In genomic region chr9:127650511-127650910, GRCh38 we compare ENCODE assay signal across 32 cellular contexts. TPM values are rescaled to one million over a fixed set of nuclear protein-coding genes. Genes with fewer than 3 reads are reported as not detected.
"Had no signal": no experiment of that assay in that cellular context is flagged by ENCODE, and none has a peak within 500 bp of the region (broad histone marks: within the 10 kb centered on the region; RNA-seq: fewer than 3 reads in every experiment).

No MANE protein-coding gene starts in this region.

- H3K27me3 Mint-ChIP-seq: activated CD4-positive, alpha-beta memory T cell treated with anti-CD3 and anti-CD28 coated beads, Interleukin-2, amount 10 ng/mL, durations not matched to agents 7 days and 5 days; activated T-cell treated with anti-CD3 and anti-CD28 coated beads, Interleukin-2, amount 50 U/mL, for 24 hours; dendritic cell treated with granulocyte-macrophage colony-stimulating factor and Interleukin-4, amounts not matched to agents 40 ng/mL and 50 ng/mL, for 4 days; progenitor cell of endocrine pancreas; stimulated activated memory B cell treated with anti-CD40 and anti-IgM and Interleukin-4, amounts not matched to agents 10 μg/mL and 1 μg/mL and 100 μg/mL, for 72 hours; stimulated activated naive CD8-positive, alpha-beta T cell treated with anti-CD3 and anti-CD28 coated beads, Interleukin-15, amount 100 ng/mL, for 72 hours had no signal

- FAIRE-seq: bronchial epithelial cell, frontal cortex had no signal

- H2AFZ ChIP-seq: hepatocyte had no signal

- H3K9me3 ChIP-seq: ovary, right lobe of liver had no signal

- H3K9me3 Mint-ChIP-seq: activated CD4-positive, alpha-beta memory T cell treated with anti-CD3 and anti-CD28 coated beads, Interleukin-2, amount 10 ng/mL, durations not matched to agents 7 days and 5 days; activated CD4-positive, alpha-beta T cell treated with anti-CD3 and anti-CD28 coated beads, Interleukin-2, amount 10 ng/mL, durations not matched to agents 7 days and 5 days; activated naive CD4-positive, alpha-beta T cell treated with anti-CD3 and anti-CD28 coated beads, Interleukin-2, amount 50 U/mL, for 72 hours; activated T-cell treated with anti-CD3 and anti-CD28 coated beads, Interleukin-2, amount 50 U/mL, for 24 hours; activated T-helper 2 cell treated with anti-CD3 and anti-CD28 coated beads, Interferon-gamma antibody, Interleukin-2, Interleukin-4, amounts not matched to agents 10 μg/mL and 5 μg/mL and 100 μg/mL, durations not matched to agents 14 hours and 24 hours and 36 hours; central memory CD8-positive, alpha-beta T cell; dendritic cell treated with granulocyte-macrophage colony-stimulating factor and Interleukin-4, amounts not matched to agents 40 ng/mL and 50 ng/mL, for 4 days; endodermal cell; mesothelial cell of epicardium; naive B cell; stimulated activated memory B cell treated with anti-CD40 and anti-IgM and Interleukin-4, amounts not matched to agents 10 μg/mL and 1 μg/mL and 100 μg/mL, for 72 hours; stimulated activated naive CD8-positive, alpha-beta T cell treated with anti-CD3 and anti-CD28 coated beads, Interleukin-15, amount 100 ng/mL, for 72 hours had no signal

- H3K4me1 Mint-ChIP-seq: activated CD4-positive, alpha-beta memory T cell treated with anti-CD3 and anti-CD28 coated beads, Interleukin-2, amount 10 ng/mL, durations not matched to agents 7 days and 5 days; activated CD4-positive, alpha-beta T cell treated with anti-CD3 and anti-CD28 coated beads, Interleukin-2, amount 10 ng/mL, durations not matched to agents 7 days and 5 days; central memory CD8-positive, alpha-beta T cell; naive B cell; stimulated activated memory B cell treated with anti-CD40 and anti-IgM and Interleukin-4, amounts not matched to agents 10 μg/mL and 1 μg/mL and 100 μg/mL, for 72 hours; stimulated activated naive CD8-positive, alpha-beta T cell treated with anti-CD3 and anti-CD28 coated beads, Interleukin-15, amount 100 ng/mL, for 72 hours had no signal

- H3K27me3 ChIP-seq: hepatocyte, ovary, right lobe of liver had no signal

- ATAC-seq: activated naive CD4-positive, alpha-beta T cell treated with anti-CD3 and anti-CD28 coated beads, Interleukin-2, amount 50 U/mL, for 72 hours; esophagus mucosa; left ventricle myocardium superior; right lobe of liver; stimulated activated memory B cell treated with anti-CD40 and anti-IgM and Interleukin-4, amounts not matched to agents 10 μg/mL and 1 μg/mL and 100 μg/mL, for 72 hours; stimulated activated naive CD8-positive, alpha-beta T cell treated with anti-CD3 and anti-CD28 coated beads, Interleukin-15, amount 100 ng/mL, for 72 hours; T-helper 17 cell had no signal

- H3K4me3 Mint-ChIP-seq: activated CD4-positive, alpha-beta memory T cell treated with anti-CD3 and anti-CD28 coated beads, Interleukin-2, amount 10 ng/mL, durations not matched to agents 7 days and 5 days; activated CD4-positive, alpha-beta T cell treated with anti-CD3 and anti-CD28 coated beads, Interleukin-2, amount 10 ng/mL, durations not matched to agents 7 days and 5 days; activated T-cell treated with anti-CD3 and anti-CD28 coated beads, Interleukin-2, amount 50 U/mL, for 24 hours; central memory CD8-positive, alpha-beta T cell; dendritic cell treated with granulocyte-macrophage colony-stimulating factor and Interleukin-4, amounts not matched to agents 40 ng/mL and 50 ng/mL, for 4 days; endodermal cell; mesothelial cell of epicardium; naive B cell; stimulated activated memory B cell treated with anti-CD40 and anti-IgM and Interleukin-4, amounts not matched to agents 10 μg/mL and 1 μg/mL and 100 μg/mL, for 72 hours; stimulated activated naive CD8-positive, alpha-beta T cell treated with anti-CD3 and anti-CD28 coated beads, Interleukin-15, amount 100 ng/mL, for 72 hours; T-helper 17 cell had no signal

- H3K27ac ChIP-seq: hepatocyte, ovary, right lobe of liver, skin epidermis had no signal

- DNase-seq: activated CD4-positive, alpha-beta memory T cell treated with anti-CD3 and anti-CD28 coated beads, Interleukin-2, amount 10 ng/mL, durations not matched to agents 7 days and 5 days; activated CD4-positive, alpha-beta T cell treated with anti-CD3 and anti-CD28 coated beads for 1 hour; activated CD4-positive, alpha-beta T cell treated with anti-CD3 and anti-CD28 coated beads, Interleukin-2, amount 10 ng/mL, durations not matched to agents 7 days and 5 days; activated CD8-positive, alpha-beta memory T cell treated with anti-CD3 and anti-CD28 coated beads, Interleukin-2, amount 50 U/mL, for 48 hours; activated naive CD4-positive, alpha-beta T cell; activated T-cell treated with anti-CD3 and anti-CD28 coated beads, Interleukin-2, amount 50 U/mL, for 24 hours; anterior cingulate cortex; endodermal cell; islet precursor cell; left cardiac atrium; left ventricle myocardium superior; naive B cell; ovary; right lobe of liver; stimulated activated CD4-positive, alpha-beta T cell treated with anti-CD3 and anti-CD28 coated beads, Interleukin-1b, Interleukin-23, amount 100 ng/mL, for 48 hours; stimulated activated CD4-positive, alpha-beta T cell treated with anti-CD3 and anti-CD28 coated beads, Interleukin-4, amount 100 ng/mL, for 4 hours; stimulated activated CD8-positive, alpha-beta memory T cell treated with anti-CD3 and anti-CD28 coated beads, Interleukin-4, amount 100 ng/mL, for 48 hours; stimulated activated naive CD8-positive, alpha-beta T cell treated with anti-CD3 and anti-CD28 coated beads, Interleukin-15, amount 100 ng/mL, for 72 hours; substantia nigra; T-helper 17 cell had no signal

- H3K4me2 ChIP-seq: hepatocyte had no signal

- H3K4me1 ChIP-seq: right lobe of liver had no signal

- H3K4me3 ChIP-seq: hepatocyte, ovary, right lobe of liver, skin epidermis had no signal

- H3K36me3 ChIP-seq: ovary, right lobe of liver had no signal

- H3K79me2 ChIP-seq: hepatocyte had no signal

- H3K36me3 Mint-ChIP-seq: activated naive CD4-positive, alpha-beta T cell treated with anti-CD3 and anti-CD28 coated beads, Interleukin-2, amount 50 U/mL, for 72 hours; naive B cell; stimulated activated memory B cell treated with anti-CD40 and anti-IgM and Interleukin-4, amounts not matched to agents 10 μg/mL and 1 μg/mL and 100 μg/mL, for 72 hours had no signal

- H3K27ac Mint-ChIP-seq: activated CD4-positive, alpha-beta memory T cell treated with anti-CD3 and anti-CD28 coated beads, Interleukin-2, amount 10 ng/mL, durations not matched to agents 7 days and 5 days; activated CD4-positive, alpha-beta T cell treated with anti-CD3 and anti-CD28 coated beads, Interleukin-2, amount 10 ng/mL, durations not matched to agents 7 days and 5 days; activated naive CD4-positive, alpha-beta T cell treated with anti-CD3 and anti-CD28 coated beads, Interleukin-2, amount 50 U/mL, for 72 hours; activated T-cell treated with anti-CD3 and anti-CD28 coated beads, Interleukin-2, amount 50 U/mL, for 24 hours; activated T-helper 2 cell treated with anti-CD3 and anti-CD28 coated beads, Interferon-gamma antibody, Interleukin-2, Interleukin-4, amounts not matched to agents 10 μg/mL and 5 μg/mL and 100 μg/mL, durations not matched to agents 14 hours and 24 hours and 36 hours; dendritic cell treated with granulocyte-macrophage colony-stimulating factor and Interleukin-4, amounts not matched to agents 40 ng/mL and 50 ng/mL, for 4 days; endodermal cell; mesothelial cell of epicardium; progenitor cell of endocrine pancreas; stimulated activated memory B cell treated with anti-CD40 and anti-IgM and Interleukin-4, amounts not matched to agents 10 μg/mL and 1 μg/mL and 100 μg/mL, for 72 hours; T-helper 17 cell had no signal

RNA-seq across cellular contexts. Expression of gene CFAP157, which starts 56.3 kb away (rescaled TPM):
- total RNA-seq: activated CD4-positive, alpha-beta memory T cell treated with anti-CD3 and anti-CD28 coated beads, Interleukin-2, amount 10 ng/mL, durations not matched to agents 7 days and 5 days; activated CD4-positive, alpha-beta T cell treated with anti-CD3 and anti-CD28 coated beads, Interleukin-2, amount 10 ng/mL, durations not matched to agents 7 days and 5 days; activated naive CD4-positive, alpha-beta T cell treated with anti-CD3 and anti-CD28 coated beads, Interleukin-2, amount 50 U/mL, for 72 hours; bronchial epithelial cell; esophagus mucosa; frontal cortex; hepatocyte; left cardiac atrium; left ventricle myocardium superior had no signal
